ENCODE assay signal across 19 cellular contexts in genomic region chr10:119443970-119444660, GRCh38.
"Had no signal": no experiment of that assay in that cellular context is flagged by ENCODE, and none has a peak within 500 bp of the region (broad histone marks: within the 10 kb centered on the region; RNA-seq: fewer than 3 reads in every experiment).

No MANE protein-coding gene starts in this region.

- H3K4me3 Mint-ChIP-seq: activated B cell treated with CpG ODN at 0.5 μM for 24 hours; activated naive CD4-positive, alpha-beta T cell treated with anti-CD3 and anti-CD28 coated beads, Interleukin-2, amount 50 U/mL, for 24 hours; nephron; stimulated activated naive CD8-positive, alpha-beta T cell treated with anti-CD3 and anti-CD28 coated beads, Interleukin-15, amount 100 ng/mL, for 72 hours; T-cell; type B pancreatic cell had no signal

- H3K27ac Mint-ChIP-seq: activated B cell treated with CpG ODN at 0.5 μM for 24 hours; activated naive CD4-positive, alpha-beta T cell treated with anti-CD3 and anti-CD28 coated beads, Interleukin-2, amount 50 U/mL, for 24 hours; nephron; progenitor cell of endocrine pancreas; T-cell; type B pancreatic cell had no signal

- H3K9me3 Mint-ChIP-seq: activated B cell treated with CpG ODN at 0.5 μM for 24 hours; activated naive CD4-positive, alpha-beta T cell treated with anti-CD3 and anti-CD28 coated beads, Interleukin-2, amount 50 U/mL, for 24 hours; nephron; stimulated activated naive CD8-positive, alpha-beta T cell treated with anti-CD3 and anti-CD28 coated beads, Interleukin-15, amount 100 ng/mL, for 72 hours; T-cell; type B pancreatic cell had no signal

- H3K27me3 Mint-ChIP-seq: activated B cell treated with CpG ODN at 0.5 μM for 24 hours; activated naive CD4-positive, alpha-beta T cell treated with anti-CD3 and anti-CD28 coated beads, Interleukin-2, amount 50 U/mL, for 24 hours; progenitor cell of endocrine pancreas; stimulated activated naive CD8-positive, alpha-beta T cell treated with anti-CD3 and anti-CD28 coated beads, Interleukin-15, amount 100 ng/mL, for 72 hours; T-cell; type B pancreatic cell had no signal

- H3K27me3 ChIP-seq: breast epithelium had no signal

- FAIRE-seq: astrocyte, frontal cortex had no signal

- H3K4me3 ChIP-seq: breast epithelium had no signal

- DNase-seq: activated B cell treated with CpG ODN at 0.5 μM for 24 hours; activated CD4-positive, alpha-beta T cell treated with anti-CD3 and anti-CD28 coated beads for 48 hours; activated CD8-positive, alpha-beta memory T cell treated with anti-CD3 and anti-CD28 coated beads for 24 hours; activated CD8-positive, alpha-beta memory T cell treated with anti-CD3 and anti-CD28 coated beads, Interleukin-2, amount 50 U/mL, for 48 hours; activated gamma-delta T cell; cerebellar nuclear complex; effector CD4-positive, alpha-beta T cell; kidney glomerular epithelial cell; stimulated activated CD4-positive, alpha-beta T cell treated with anti-CD3 and anti-CD28 coated beads, Interleukin-2, amount 100 ng/mL, for 24 hours; stimulated activated naive CD8-positive, alpha-beta T cell treated with anti-CD3 and anti-CD28 coated beads, Interleukin-15, amount 100 ng/mL, for 72 hours; T-cell; T-helper 9 cell had no signal

- H3K9me3 ChIP-seq: breast epithelium had no signal

- H3K36me3 ChIP-seq: breast epithelium had no signal
